Comparison of ENCODE assay signal across 20 cellular contexts in genomic region chr3:49489247-49489646, GRCh38.
"Had no signal": no experiment of that assay in that cellular context is flagged by ENCODE, and none has a peak within 500 bp of the region (broad histone marks: within the 10 kb centered on the region; RNA-seq: fewer than 3 reads in every experiment).

No MANE protein-coding gene starts in this region.

- H3K27me3 ChIP-seq: hepatocyte, left lung, suprapubic skin, vagina had no signal

- DNase-seq: activated CD4-positive, alpha-beta T cell treated with anti-CD3 and anti-CD28 coated beads, Interleukin-2, amount 50 U/mL, for 48 hours; activated effector memory CD4-positive, alpha-beta T cell treated with Interleukin-2 at 50 U/mL for 16 hours; activated naive CD4-positive, alpha-beta T cell treated with anti-CD3 and anti-CD28 coated beads for 36 hours; activated naive CD8-positive, alpha-beta T cell treated with anti-CD3 and anti-CD28 coated beads, Interleukin-2, amount 10 ng/mL, durations not matched to agents 7 days and 5 days; activated T-cell treated with anti-CD3 and anti-CD28 coated beads, Interleukin-2, amount 50 U/mL, for 72 hours; amniotic stem cell; effector CD4-positive, alpha-beta T cell; erythroblast; foreskin fibroblast; immature natural killer cell; left lung; naive thymus-derived CD4-positive, alpha-beta T cell; stimulated activated CD4-positive, alpha-beta T cell treated with anti-CD3 and anti-CD28 coated beads, Interleukin-4, amount 100 ng/mL, for 4 hours; stimulated activated naive CD8-positive, alpha-beta T cell treated with anti-CD3 and anti-CD28 coated beads, Interleukin-15, amount 100 ng/mL, for 72 hours; T-cell had no signal

- H3K4me3 ChIP-seq: hepatocyte, left lung, suprapubic skin, vagina had no signal

- ATAC-seq: activated T-cell treated with anti-CD3 and anti-CD28 coated beads, Interleukin-2, amount 50 U/mL, for 72 hours; left lung; naive thymus-derived CD4-positive, alpha-beta T cell; stimulated activated naive CD8-positive, alpha-beta T cell treated with anti-CD3 and anti-CD28 coated beads, Interleukin-15, amount 100 ng/mL, for 72 hours; T-cell had no signal

- H3K36me3 ChIP-seq: vagina had no signal

- H3K9me3 Mint-ChIP-seq: activated naive CD4-positive, alpha-beta T cell treated with anti-CD3 and anti-CD28 coated beads for 36 hours; activated naive CD8-positive, alpha-beta T cell treated with anti-CD3 and anti-CD28 coated beads, Interleukin-2, amount 10 ng/mL, durations not matched to agents 7 days and 5 days; activated T-cell treated with anti-CD3 and anti-CD28 coated beads, Interleukin-2, amount 50 U/mL, for 72 hours; dendritic cell treated with granulocyte-macrophage colony-stimulating factor and Interleukin-4, amounts not matched to agents 40 ng/mL and 50 ng/mL, for 4 days; immature natural killer cell; naive thymus-derived CD4-positive, alpha-beta T cell; stimulated activated naive CD8-positive, alpha-beta T cell treated with anti-CD3 and anti-CD28 coated beads, Interleukin-15, amount 100 ng/mL, for 72 hours; T-cell; type B pancreatic cell had no signal

- H3K4me1 ChIP-seq: vagina had no signal

- H3K4me3 Mint-ChIP-seq: activated naive CD4-positive, alpha-beta T cell treated with anti-CD3 and anti-CD28 coated beads for 36 hours; activated naive CD8-positive, alpha-beta T cell treated with anti-CD3 and anti-CD28 coated beads, Interleukin-2, amount 10 ng/mL, durations not matched to agents 7 days and 5 days; activated T-cell treated with anti-CD3 and anti-CD28 coated beads, Interleukin-2, amount 50 U/mL, for 72 hours; dendritic cell treated with granulocyte-macrophage colony-stimulating factor and Interleukin-4, amounts not matched to agents 40 ng/mL and 50 ng/mL, for 4 days; immature natural killer cell; naive thymus-derived CD4-positive, alpha-beta T cell; stimulated activated naive CD8-positive, alpha-beta T cell treated with anti-CD3 and anti-CD28 coated beads, Interleukin-15, amount 100 ng/mL, for 72 hours; T-cell; type B pancreatic cell had no signal

- H3K27ac ChIP-seq: hepatocyte, left lung, suprapubic skin, vagina had no signal

- H3K9me3 ChIP-seq: left lung, suprapubic skin, vagina had no signal

- H3K27me3 Mint-ChIP-seq: activated naive CD8-positive, alpha-beta T cell treated with anti-CD3 and anti-CD28 coated beads, Interleukin-2, amount 10 ng/mL, durations not matched to agents 7 days and 5 days; dendritic cell treated with granulocyte-macrophage colony-stimulating factor and Interleukin-4, amounts not matched to agents 40 ng/mL and 50 ng/mL, for 4 days; naive thymus-derived CD4-positive, alpha-beta T cell; stimulated activated naive CD8-positive, alpha-beta T cell treated with anti-CD3 and anti-CD28 coated beads, Interleukin-15, amount 100 ng/mL, for 72 hours; T-cell; type B pancreatic cell had no signal

- H3K4me1 Mint-ChIP-seq: activated naive CD8-positive, alpha-beta T cell treated with anti-CD3 and anti-CD28 coated beads, Interleukin-2, amount 10 ng/mL, durations not matched to agents 7 days and 5 days had no signal

- H3K27ac Mint-ChIP-seq: activated naive CD4-positive, alpha-beta T cell treated with anti-CD3 and anti-CD28 coated beads for 36 hours; activated naive CD8-positive, alpha-beta T cell treated with anti-CD3 and anti-CD28 coated beads, Interleukin-2, amount 10 ng/mL, durations not matched to agents 7 days and 5 days; activated T-cell treated with anti-CD3 and anti-CD28 coated beads, Interleukin-2, amount 50 U/mL, for 72 hours; dendritic cell treated with granulocyte-macrophage colony-stimulating factor and Interleukin-4, amounts not matched to agents 40 ng/mL and 50 ng/mL, for 4 days; naive thymus-derived CD4-positive, alpha-beta T cell; stimulated activated naive CD8-positive, alpha-beta T cell treated with anti-CD3 and anti-CD28 coated beads, Interleukin-15, amount 100 ng/mL, for 72 hours; T-cell; type B pancreatic cell had no signal
